Comparison of ENCODE assay signal across 23 cellular contexts in the genomic region with DNA sequence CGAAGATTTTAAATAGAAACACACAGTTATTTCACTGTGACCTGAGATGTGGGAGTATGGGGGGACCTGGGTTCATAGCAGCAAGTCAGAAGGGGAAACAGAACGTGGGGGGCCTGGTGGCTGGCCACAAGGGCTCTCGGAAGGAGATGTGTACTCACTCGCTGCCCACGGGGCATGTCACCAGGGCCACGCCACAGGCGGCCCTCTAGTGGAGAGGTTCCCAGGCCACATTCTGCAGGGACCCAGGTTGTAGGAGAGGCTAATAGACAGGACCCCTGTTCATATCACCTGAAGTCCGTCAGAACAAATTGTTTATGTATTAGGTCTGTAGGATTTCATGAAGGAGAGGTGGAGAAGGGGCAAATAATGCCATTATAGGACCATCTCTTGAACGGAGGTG. TPM values are rescaled to one million over a fixed set of nuclear protein-coding genes. Genes with fewer than 3 reads are reported as not detected.
DNase-seq lines count a peak whose midpoint lies in the region; ATAC-seq, FAIRE-seq and TF ChIP-seq lines count a peak whose summit lies in the region.
"Had no signal": no experiment of that assay in that cellular context is flagged by ENCODE, and none has a peak within 500 bp of the region (broad histone marks: within the 10 kb centered on the region; RNA-seq: fewer than 3 reads in every experiment).

No MANE protein-coding gene starts in this region.

- SMC1A ChIA-PET in GM12878 (lab: Charles Lee; ENCODE audit: uncharacterized antibody, unreplicated experiment), result no interaction called here

- no peaks in the 10 kb centered on the region for H3K27me3 Mint-ChIP-seq in progenitor cell of endocrine pancreas
- peaks cover 21 to 25% of the 10 kb centered on the region in 2 donors for H3K27me3 Mint-ChIP-seq in effector memory CD8-positive, alpha-beta T cell

- DNase-seq in SK-N-SH (peak; percentile 39), H7 (peak; percentile 76), GM12878 (ENCODE audit: low read depth, low spot score) (no peak), progenitor cell of endocrine pancreas (ENCODE audit: low spot score, unreplicated experiment) (no peak), mesenchymal stem cell (no peak), NCI-H1417 (lab: John Stamatoyannopoulos, UW) (no peak)
- no peak for DNase-seq in effector memory CD8-positive, alpha-beta T cell
- DNase-seq: ACHN; amniotic stem cell; CD4-positive, alpha-beta memory T cell; cortex of kidney; erythroblast; MG63; NCI-H2029; stimulated activated CD4-positive, alpha-beta T cell treated with anti-CD3 and anti-CD28 coated beads, Interleukin-15, amount 100 ng/mL, for 24 hours; stomach had no signal

- TF ChIP-seq POLR2A in GM12878 (IDR thresholded peaks at IDR 0.05; ENCODE audit: low read depth, low read length), result no peak

- H2BK120ac ChIP-seq in mesenchymal stem cell (ENCODE audit: low read depth, low read length), result no peak overlapping the region

- no peak for TF ChIP-seq CTCF in SK-N-SH (IDR thresholded peaks at IDR 0.05)
- TF ChIP-seq CTCF in GM12878 (IDR thresholded peaks at IDR 0.05 in 2 of 3, conservative IDR thresholded peaks at IDR 0.05 in 1 of 3; ENCODE audit: control insufficient read depth in 2 of 3, extremely low read depth in 1 of 3, insufficient read depth in 1 of 3, low read depth in 3 of 3, low read length in 3 of 3), result peak; percentile 2 to 21 (median 12); a peak in 1 of 6 replicates
- peak; percentile 8 for TF ChIP-seq CTCF in progenitor cell of endocrine pancreas (IDR thresholded peaks at IDR 0.05; ENCODE audit: unreplicated experiment)

- H3K27ac ChIP-seq in SK-N-SH (ENCODE audit: low read depth in 2 of 2, low read length in 1 of 2), result no peak overlapping the region
- no peak overlapping the region for H3K27ac ChIP-seq in GM12878 (ENCODE audit: control insufficient read depth, insufficient read depth)
- H3K27ac ChIP-seq in mesenchymal stem cell (ENCODE audit: low read length, poor library complexity, severe bottlenecking), result no peak overlapping the region
- H3K27ac ChIP-seq: stomach, vagina had no signal

- H3K36me3 Mint-ChIP-seq in progenitor cell of endocrine pancreas (ENCODE audit: insufficient read depth), result no peaks in the 10 kb centered on the region
- no peaks in the 10 kb centered on the region for H3K36me3 Mint-ChIP-seq in effector memory CD8-positive, alpha-beta T cell (ENCODE audit: insufficient read depth)
- H3K36me3 Mint-ChIP-seq: CD4-positive, alpha-beta memory T cell; memory B cell had no signal

- H3K27ac Mint-ChIP-seq in progenitor cell of endocrine pancreas, result no peak overlapping the region
- no peak overlapping the region for H3K27ac Mint-ChIP-seq in effector memory CD8-positive, alpha-beta T cell
- H3K27ac Mint-ChIP-seq: activated T-helper 17 cell treated with anti-CD3 and anti-CD28 coated beads, Interleukin-2, amount 50 U/mL, for 72 hours; memory B cell had no signal

- H2AK5ac ChIP-seq in mesenchymal stem cell (ENCODE audit: low read length, severe bottlenecking), result no peak overlapping the region

- H4K91ac ChIP-seq in mesenchymal stem cell (ENCODE audit: low read length), result no peak overlapping the region

- no peak overlapping the region for H3K4ac ChIP-seq in mesenchymal stem cell (ENCODE audit: low read depth in 1 of 2, low read length in 2 of 2)

- no peak overlapping the region for H3K18ac ChIP-seq in mesenchymal stem cell (ENCODE audit: low read depth in 1 of 2, low read length in 2 of 2)

- no peaks in the 10 kb centered on the region for H3K36me3 ChIP-seq in SK-N-SH (replicated peaks in 1 of 2; ENCODE audit: control insufficient read depth in 1 of 2, insufficient read depth in 2 of 2, low read length in 1 of 2)
- no peaks in the 10 kb centered on the region for H3K36me3 ChIP-seq in H7 (replicated peaks; ENCODE audit: control insufficient read depth, insufficient read depth, low read length)
- no peaks in the 10 kb centered on the region for H3K36me3 ChIP-seq in GM12878 (ENCODE audit: control insufficient read depth in 2 of 2, insufficient read depth in 2 of 2, low read length in 1 of 2)
- no peaks in the 10 kb centered on the region for H3K36me3 ChIP-seq in mesenchymal stem cell (ENCODE audit: control insufficient read depth in 1 of 2, insufficient read depth in 2 of 2, low read depth in 1 of 2, low read length in 2 of 2)
- H3K36me3 ChIP-seq: MG63, stomach, vagina had no signal

- H3K9me3 Mint-ChIP-seq in progenitor cell of endocrine pancreas (ENCODE audit: low read depth), result peaks cover 3% of the 10 kb centered on the region
- no peaks in the 10 kb centered on the region for H3K9me3 Mint-ChIP-seq in effector memory CD8-positive, alpha-beta T cell
- H3K9me3 Mint-ChIP-seq: activated T-helper 17 cell treated with anti-CD3 and anti-CD28 coated beads, Interleukin-2, amount 50 U/mL, for 72 hours; CD4-positive, alpha-beta memory T cell; nephron had no signal

- H4K20me1 ChIP-seq in SK-N-SH (ENCODE audit: insufficient read depth), result no peaks in the 10 kb centered on the region
- no peaks in the 10 kb centered on the region for H4K20me1 ChIP-seq in GM12878 (ENCODE audit: control insufficient read depth, insufficient read depth)

- H3K27me3 ChIP-seq in SK-N-SH (ENCODE audit: insufficient read depth), result no peaks in the 10 kb centered on the region
- no peaks in the 10 kb centered on the region for H3K27me3 ChIP-seq in H7 (ENCODE audit: control insufficient read depth, insufficient read depth, low read length)
- H3K27me3 ChIP-seq in GM12878 (replicated peaks in 1 of 2; ENCODE audit: control insufficient read depth in 2 of 2, insufficient read depth in 2 of 2, low read length in 1 of 2), result no peaks in the 10 kb centered on the region; a peak in 1 of 4 replicates
- no peaks in the 10 kb centered on the region for H3K27me3 ChIP-seq in mesenchymal stem cell (ENCODE audit: control insufficient read depth in 1 of 2, insufficient read depth in 1 of 2, low read length in 2 of 2)
- H3K27me3 ChIP-seq: MG63, stomach, vagina had no signal

- H3F3A ChIP-seq in SK-N-SH (replicated peaks; ENCODE audit: insufficient read depth), result no peaks in the 10 kb centered on the region

- no peak overlapping the region for H2BK12ac ChIP-seq in mesenchymal stem cell (ENCODE audit: low read length in 2 of 2)

- H2AFZ ChIP-seq in SK-N-SH (ENCODE audit: low read depth), result no peak overlapping the region
- no peak overlapping the region for H2AFZ ChIP-seq in GM12878 (ENCODE audit: control insufficient read depth, low read depth, low read length)
- H2AFZ ChIP-seq in mesenchymal stem cell (ENCODE audit: low read depth, low read length), result no peak overlapping the region

- RAD21 ChIA-PET in GM12878 (lab: Charles Lee; ENCODE audit: unreplicated experiment), result interaction anchor here (0.6 kb wide), 2 partner anchors 10 to 45 kb away, joined by 3 to 4 read pairs; no protein-coding TSS in a partner anchor

- in situ Hi-C loops in GM12878 (cut with MboI), result loop anchor here (25.0 kb wide), 1 partner anchor 1114 kb away; no protein-coding TSS in a partner anchor

- whole genome bisulfite sequencing in SK-N-SH (ENCODE audit: low lambda C conversion rate), result 64% methylated on average over 9 of the region's 9 CpGs
- WGBS in GM12878 (ENCODE audit: insufficient coverage, insufficient replicate concordance, low lambda C conversion rate, missing lambda C conversion rate), result 62% methylated on average over 9 of the region's 9 CpGs
- 88% methylated on average over 9 of the region's 9 CpGs for WGBS in mesenchymal stem cell

- H3K4me2 ChIP-seq in SK-N-SH, result no peak overlapping the region
- H3K4me2 ChIP-seq in GM12878 (ENCODE audit: control insufficient read depth, insufficient read depth), result no peak overlapping the region
- no peak overlapping the region for H3K4me2 ChIP-seq in mesenchymal stem cell (ENCODE audit: low read length, poor library complexity, severe bottlenecking)

- H3K9me2 ChIP-seq in SK-N-SH, result no peaks in the 10 kb centered on the region

- no peak for TF ChIP-seq RAD21 in SK-N-SH (IDR thresholded peaks at IDR 0.05; ENCODE audit: low read length)
- TF ChIP-seq RAD21 in GM12878 (IDR thresholded peaks at IDR 0.05; ENCODE audit: insufficient read depth, low read depth, low read length), result no peak

- FAIRE-seq in GM12878 (lab: Jason Lieb, UNC), result no peak

- H3K4me3 ChIP-seq in SK-N-SH (ENCODE audit: low read depth in 2 of 2, low read length in 1 of 2), result no peak overlapping the region
- H3K4me3 ChIP-seq in H7 (ENCODE audit: insufficient read depth, low read depth, low read length), result no peak overlapping the region
- no peak overlapping the region for H3K4me3 ChIP-seq in GM12878
- no peak overlapping the region for H3K4me3 ChIP-seq in mesenchymal stem cell (ENCODE audit: insufficient read depth in 1 of 2, low read depth in 1 of 2, low read length in 2 of 2)
- H3K4me3 ChIP-seq: MG63, stomach, vagina had no signal

- no peaks in the 10 kb centered on the region for H3K79me1 ChIP-seq in mesenchymal stem cell (replicated peaks; ENCODE audit: low read length, poor library complexity, severe bottlenecking)

- no TSS peak for BruUV-seq in GM12878 (replicated peaks; lab: Mats Ljungman, UMichigan)

- H3K4me1 ChIP-seq in SK-N-SH (ENCODE audit: control insufficient read depth in 1 of 2, insufficient read depth in 2 of 2, low read depth in 1 of 2, low read length in 1 of 2) (no peaks in the 10 kb centered on the region), GM12878 (ENCODE audit: control insufficient read depth, insufficient read depth, low read length) (no peaks in the 10 kb centered on the region), mesenchymal stem cell (ENCODE audit: control insufficient read depth, insufficient read depth, low read depth, low read length) (peaks cover 4% of the 10 kb centered on the region)
- H3K4me1 ChIP-seq: stomach, vagina had no signal

- H3K9me3 ChIP-seq in SK-N-SH (no peaks in the 10 kb centered on the region), GM12878 (replicated peaks; ENCODE audit: control insufficient read depth, insufficient read depth, low read length) (no peaks in the 10 kb centered on the region), mesenchymal stem cell (ENCODE audit: control insufficient read depth, low read length) (no peaks in the 10 kb centered on the region)
- H3K9me3 ChIP-seq: MG63, stomach, vagina had no signal

- TF ChIP-seq EP300 in SK-N-SH (IDR thresholded peaks at IDR 0.05; ENCODE audit: borderline replicate concordance in 1 of 2, low read depth in 1 of 2, low read length in 1 of 2) (no peak), GM12878 (IDR thresholded peaks at IDR 0.05; ENCODE audit: borderline replicate concordance in 1 of 2, control insufficient read depth in 1 of 2, low read depth in 2 of 2, low read length in 2 of 2) (no peak)

- intact Hi-C loops in GM12878 (cut with micrococcal nuclease; ENCODE audit: unreplicated experiment), result no loop called here

- H2BK15ac ChIP-seq in mesenchymal stem cell (ENCODE audit: low read depth, poor library complexity, severe bottlenecking), result no peak overlapping the region

- CTCF ChIA-PET in SK-N-SH (lab: Yijun Ruan, JAX), result interaction anchor here (0.8 to 1.9 kb wide), 2 partner anchors 12 to 565 kb away, joined by 3 to 9 read pairs; no protein-coding TSS in a partner anchor
- CTCF ChIA-PET in GM12878 (lab: Yijun Ruan, JAX), result no interaction called here

- H3K4me1 Mint-ChIP-seq in progenitor cell of endocrine pancreas (ENCODE audit: low read depth), result no peaks in the 10 kb centered on the region
- H3K4me1 Mint-ChIP-seq in effector memory CD8-positive, alpha-beta T cell (ENCODE audit: low read depth in 2 of 2), result no peaks in the 10 kb centered on the region
- H3K4me1 Mint-ChIP-seq: activated T-helper 17 cell treated with anti-CD3 and anti-CD28 coated beads, Interleukin-2, amount 50 U/mL, for 72 hours; CD4-positive, alpha-beta memory T cell; memory B cell; nephron had no signal

- POLR2A ChIA-PET in SK-N-SH (lab: Yijun Ruan, JAX), result no interaction called here
- POLR2A ChIA-PET in GM12878 (lab: Charles Lee), result interaction anchor here (0.6 kb wide), 2 partner anchors 236 to 459 kb away, joined by 4 to 7 read pairs; no protein-coding TSS in a partner anchor

- H3K79me2 ChIP-seq in SK-N-SH (ENCODE audit: insufficient read depth), result no peaks in the 10 kb centered on the region
- no peaks in the 10 kb centered on the region for H3K79me2 ChIP-seq in GM12878 (ENCODE audit: control insufficient read depth, insufficient read depth, low read length)

- ATAC-seq in SK-N-SH treated with all-trans-retinoic acid at 6 μM for 48 hours, result no peak
- peak; percentile 46; the same call in 1 of the 3 replicates for ATAC-seq in GM12878
- ATAC-seq in effector memory CD8-positive, alpha-beta T cell (replicated peaks), result no peak
- ATAC-seq: activated T-helper 17 cell treated with anti-CD3 and anti-CD28 coated beads, Interleukin-2, amount 50 U/mL, for 72 hours; Panc1 had no signal

- no peak overlapping the region for H2BK5ac ChIP-seq in mesenchymal stem cell (ENCODE audit: low read depth, low read length, poor library complexity, severe bottlenecking)

- no peak overlapping the region for H4K8ac ChIP-seq in mesenchymal stem cell (ENCODE audit: low read length)

- no peak overlapping the region for H3K14ac ChIP-seq in mesenchymal stem cell (ENCODE audit: low read length in 2 of 2)

- H3K23ac ChIP-seq in mesenchymal stem cell (ENCODE audit: low read length in 2 of 2), result no peak overlapping the region

- H3K9ac ChIP-seq in SK-N-SH (no peak overlapping the region), GM12878 (ENCODE audit: control insufficient read depth, insufficient read depth, low read length) (no peak overlapping the region), mesenchymal stem cell (ENCODE audit: low read length) (no peak overlapping the region)

- H3K4me3 Mint-ChIP-seq in progenitor cell of endocrine pancreas (ENCODE audit: low read depth), result no peak overlapping the region
- H3K4me3 Mint-ChIP-seq in effector memory CD8-positive, alpha-beta T cell, result no peak overlapping the region
- H3K4me3 Mint-ChIP-seq: activated T-helper 17 cell treated with anti-CD3 and anti-CD28 coated beads, Interleukin-2, amount 50 U/mL, for 72 hours; CD4-positive, alpha-beta memory T cell; memory B cell; nephron had no signal

RNA-seq across cellular contexts. Expression of a gene that starts 25.1 kb away (rescaled TPM):
- polyA plus RNA-seq in SK-N-SH (2012; rRNA removed), result not detected in 2 replicates
- not detected in 2 replicates for polyA plus RNA-seq in SK-N-SH (2012; cell fraction: cytosol; rRNA removed)
- polyA plus RNA-seq in SK-N-SH (2012; cell fraction: nucleus; rRNA removed), result not detected in 2 replicates
- 0.33 and 2.3 TPM in 2 replicates for total RNA-seq in H7 (2014; rRNA removed; shearing (Covaris generic))
- not detected in 2 replicates for total RNA-seq in GM12878 (2013; cell fraction: nucleolus; rRNA removed)
- not detected in 2 replicates for total RNA-seq in GM12878 (2014; rRNA removed)
- total RNA-seq in GM12878 (2014; rRNA removed; fragmentation: Illumina TruSeq; extraction: Trizol), result not detected in 2 replicates
- not detected in 2 replicates for total RNA-seq in GM12878 (2021)
- not detected for polyA plus RNA-seq in GM12878 (2011; ENCODE audit: low read depth)
- 0.15 TPM in 1 of 2 replicates, not detected in the other for polyA plus RNA-seq in GM12878 (2011; rRNA removed)
- 0.08 TPM in 1 of 2 replicates, not detected in the other for polyA plus RNA-seq in GM12878 (2011; cell fraction: cytosol; rRNA removed)
- polyA plus RNA-seq in GM12878 (2011; cell fraction: nucleus; rRNA removed), result not detected in 2 replicates
- not detected in 2 replicates for polyA plus RNA-seq in GM12878 (2012)
- not detected in 2 replicates for polyA plus RNA-seq in GM12878 (2014; fragmentation: Illumina TruSeq; extraction: Trizol)
- polyA plus RNA-seq in GM12878 (2014; fragmentation: Nextera tagmentation; extraction: Ambion mirVana), result not detected
- polyA plus RNA-seq in GM12878 (2014; rRNA removed), result not detected in 2 replicates
- polyA plus RNA-seq in GM12878 (2016; fragmentation: Nextera tagmentation; extraction: Ambion mirVana), result not detected
- 0.21 TPM in 1 of 2 replicates, not detected in the other for polyA minus RNA-seq in GM12878 (2011; rRNA and poly(A)+ RNA removed)
- 0.83 TPM in 1 of 2 replicates, not detected in the other for polyA minus RNA-seq in GM12878 (2011; cell fraction: cytosol; rRNA and poly(A)+ RNA removed)
- polyA minus RNA-seq in GM12878 (2011; cell fraction: nucleus; rRNA and poly(A)+ RNA removed), result 0.24 and 0.77 TPM in 2 replicates
- total RNA-seq in progenitor cell of endocrine pancreas, result 1.4 TPM in 2 replicates
- not detected for polyA plus RNA-seq in mesenchymal stem cell (2013, experiment 1 of 2)
- polyA plus RNA-seq in mesenchymal stem cell (2013, experiment 2 of 2), result not detected
- total RNA-seq: activated T-helper 17 cell treated with anti-CD3 and anti-CD28 coated beads, Interleukin-2, amount 50 U/mL, for 72 hours; CD4-positive, alpha-beta memory T cell; NCI-H460; vagina had no signal
- polyA plus RNA-seq: CD4-positive, alpha-beta memory T cell had no signal

Comparison
In these comparisons a context has a peak if more than half of its experiments do, and no peak if none do; other contexts are left out.
1. DNase-seq: peak in SK-N-SH (single experiment) and H7 (single experiment); none in GM12878 (single experiment), progenitor cell of endocrine pancreas (single experiment), effector memory CD8-positive, alpha-beta T cell (0 of 3), mesenchymal stem cell (single experiment) and NCI-H1417 (0 of 3).